In genomic region chr9:33511184-33511517, GRCh38 we compare ENCODE assay signal across 8 cellular contexts. TPM values are rescaled to one million over a fixed set of nuclear protein-coding genes. Genes with fewer than 3 reads are reported as not detected.
DNase-seq lines count a peak whose midpoint lies in the region; FAIRE-seq and TF ChIP-seq lines count a peak whose summit lies in the region.
"Not testable (repeated sequence)": the region's sequence is repeated elsewhere in the genome, so short reads cannot be mapped to it uniquely, and the experiment has no call there.

No MANE protein-coding gene starts in this region.

- H3K27me3 ChIP-seq in SU-DHL-6 (ENCODE audit: low read length); adrenal gland; iPS-20b (ENCODE audit: insufficient read depth, low read length); neural cell (ENCODE audit: insufficient read depth, low read depth, low read length); stomach smooth muscle (ENCODE audit: control insufficient read depth in 1 of 2, insufficient read depth in 2 of 2, low read length in 2 of 2): not testable (repeated sequence)

- not testable (repeated sequence) for H3F3A ChIP-seq in SU-DHL-6 (ENCODE audit: insufficient read depth); neural cell (ENCODE audit: insufficient read depth, low read length, poor library complexity, severe bottlenecking)

- 0 to 1% (median 0%) methylated on average over 8 of the region's 8 CpGs for WGBS in adrenal gland, 4 donors

- not testable (repeated sequence) for H3K9me2 ChIP-seq in SU-DHL-6 (replicated peaks; ENCODE audit: insufficient read depth, low read length); neural cell (ENCODE audit: insufficient read depth, low read length)

- H3K27ac ChIP-seq in SU-DHL-6 (ENCODE audit: low read depth, low read length); iPS-20b (ENCODE audit: low read length): not testable (repeated sequence)
- H3K27ac ChIP-seq in adrenal gland: peak overlapping the region in 4 of 5 donors; percentile 72 to 90 (median 86)
- peak overlapping the region; percentile 59 for H3K27ac ChIP-seq in neural cell (ENCODE audit: low read length)
- H3K27ac ChIP-seq in stomach smooth muscle (ENCODE audit: low read length): peak overlapping the region; percentile 71

- not testable (repeated sequence) for H4K20me1 ChIP-seq in SU-DHL-6 (ENCODE audit: low read depth, low read length); neural cell (ENCODE audit: insufficient read depth)

- intact Hi-C loops in adrenal gland (cut with DNase I): not testable (repeated sequence)

- H3K9ac ChIP-seq in SU-DHL-6 (ENCODE audit: low read length): not testable (repeated sequence)
- H3K9ac ChIP-seq in iPS-20b (ENCODE audit: low read depth, low read length) (peak overlapping the region; percentile 84; the same call in 1 of the 2 replicates), neural cell (ENCODE audit: low read length) (peak overlapping the region; percentile 70), stomach smooth muscle (ENCODE audit: low read length in 2 of 2) (peak overlapping the region; percentile 92 to 93)

- FAIRE-seq in endometrium (lab: Jason Lieb, UNC): peak; percentile 66

- not testable (repeated sequence) for TF ChIP-seq POLR2A in adrenal gland (IDR thresholded peaks at IDR 0.05)

- H3K79me2 ChIP-seq in SU-DHL-6 (ENCODE audit: insufficient read depth, low read length); neural cell (replicated peaks; ENCODE audit: insufficient read depth, low read length): not testable (repeated sequence)

- H3K36me3 ChIP-seq in SU-DHL-6 (ENCODE audit: low read length); adrenal gland (replicated peaks in 1 of 2); iPS-20b (ENCODE audit: insufficient read depth, low read depth, low read length); neural cell (ENCODE audit: insufficient read depth, low read length); stomach smooth muscle (ENCODE audit: control insufficient read depth in 2 of 2, insufficient read depth in 2 of 2, low read length in 2 of 2): not testable (repeated sequence)

- H3K4me3 ChIP-seq in AG10803 (ENCODE audit: low read length) (peak overlapping the region; percentile 71), HFF-Myc (replicated peaks; ENCODE audit: low read depth, low read length) (peak overlapping the region; percentile 54), adrenal gland (peak overlapping the region in 3 of 4 donors; percentile 72 to 94 (median 74)), iPS-20b (ENCODE audit: low read length) (peak overlapping the region; percentile 83), neural cell (ENCODE audit: low read length) (peak overlapping the region; percentile 68), stomach smooth muscle (ENCODE audit: low read length in 2 of 2) (peak overlapping the region; percentile 78 to 80)
- H3K4me3 ChIP-seq in SU-DHL-6 (ENCODE audit: insufficient read depth, low read length, poor library complexity, severe bottlenecking): not testable (repeated sequence)

- TF ChIP-seq EP300 in neural cell (conservative IDR thresholded peaks at IDR 0.05; ENCODE audit: poor library complexity, severe bottlenecking): not testable (repeated sequence)

- TF ChIP-seq RAD21 in neural cell (conservative IDR thresholded peaks at IDR 0.05): not testable (repeated sequence)

- H2AFZ ChIP-seq in SU-DHL-6 (ENCODE audit: low read depth, low read length, severe bottlenecking) (peak overlapping the region; percentile 58), neural cell (ENCODE audit: low read depth, low read length) (peak overlapping the region; percentile 45)

- not testable (repeated sequence) for H3K4me2 ChIP-seq in SU-DHL-6 (ENCODE audit: low read depth, low read length, poor library complexity, severe bottlenecking); neural cell (ENCODE audit: low read length)

- H3K9me3 ChIP-seq in SU-DHL-6 (ENCODE audit: insufficient read depth, low read length); adrenal gland (replicated peaks in 1 of 3); iPS-20b (ENCODE audit: insufficient read depth, low read depth, low read length); neural cell (ENCODE audit: low read length); stomach smooth muscle (ENCODE audit: control insufficient read depth in 2 of 2, low read length in 2 of 2): not testable (repeated sequence)

- not testable (repeated sequence) for TF ChIP-seq CTCF in AG10803 (conservative IDR thresholded peaks at IDR 0.05; ENCODE audit: low read length); HFF-Myc (IDR thresholded peaks at IDR 0.05; ENCODE audit: low read depth, low read length, missing control alignments); SU-DHL-6 (IDR thresholded peaks at IDR 0.05; ENCODE audit: insufficient read depth, low read length, poor library complexity, severe bottlenecking); adrenal gland (IDR thresholded peaks at IDR 0.05); neural cell (IDR thresholded peaks at IDR 0.05; ENCODE audit: poor library complexity, severe bottlenecking)

- H3K4me1 ChIP-seq in adrenal gland (replicated peaks in 1 of 2); iPS-20b (ENCODE audit: insufficient read depth, low read length); stomach smooth muscle (ENCODE audit: control insufficient read depth, insufficient read depth, low read length): not testable (repeated sequence)

- DNase-seq in AG10803 (ENCODE audit: low read depth); HFF-Myc (ENCODE audit: extremely low read depth, low read depth); adrenal gland: not testable (repeated sequence)

RNA-seq across cellular contexts. Expression of gene ANKRD18B, which starts 12.9 kb away (rescaled TPM):
- total RNA-seq in adrenal gland: not detected
- polyA plus RNA-seq in adrenal gland (not detected), neural cell (2.2 TPM in 1 of 2 replicates, not detected in the other)
- polyA minus RNA-seq in neural cell: 0.23 and 0.73 TPM in 2 replicates

RNA-seq across cellular contexts. Expression of gene NOL6, which starts 37.4 kb away (rescaled TPM):
- total RNA-seq in adrenal gland: 10 to 100 TPM; 17.5 to 45.7 (median 25.4) TPM
- polyA plus RNA-seq in adrenal gland (10 to 100 TPM; 36.9 to 45.1 (median 44.0) TPM), neural cell (15.5 and 17.8 TPM in 2 replicates)
- polyA minus RNA-seq in neural cell: 17.7 and 22.9 TPM in 2 replicates
